Comparison of ENCODE assay signal across 15 cellular contexts in genomic region chr9:75414367-75415160, GRCh38.
"Had no signal": no experiment of that assay in that cellular context is flagged by ENCODE, and none has a peak within 500 bp of the region (broad histone marks: within the 10 kb centered on the region; RNA-seq: fewer than 3 reads in every experiment).

No MANE protein-coding gene starts in this region.

- H3K27ac Mint-ChIP-seq: activated CD8-positive, alpha-beta T cell treated with anti-CD3 and anti-CD28 coated beads for 36 hours; activated T-cell treated with anti-CD3 and anti-CD28 coated beads, Interleukin-2, amount 50 U/mL, for 72 hours had no signal

- H3K27me3 ChIP-seq: esophagus muscularis mucosa, stomach, vagina had no signal

- H3K4me1 ChIP-seq: esophagus muscularis mucosa, stomach, vagina had no signal

- ATAC-seq: activated CD8-positive, alpha-beta T cell treated with anti-CD3 and anti-CD28 coated beads for 36 hours; activated T-cell treated with anti-CD3 and anti-CD28 coated beads, Interleukin-2, amount 50 U/mL, for 72 hours; left ventricle myocardium superior had no signal

- H3K9me3 Mint-ChIP-seq: activated CD8-positive, alpha-beta T cell treated with anti-CD3 and anti-CD28 coated beads for 36 hours; activated T-cell treated with anti-CD3 and anti-CD28 coated beads, Interleukin-2, amount 50 U/mL, for 72 hours had no signal

- H3K4me3 ChIP-seq: esophagus muscularis mucosa, stomach, vagina had no signal

- H3K9me3 ChIP-seq: esophagus muscularis mucosa, stomach, vagina had no signal

- H3K36me3 ChIP-seq: esophagus muscularis mucosa, stomach, vagina, WERI-Rb-1 had no signal

- H3K27ac ChIP-seq: esophagus muscularis mucosa, stomach, vagina, WERI-Rb-1 had no signal

- DNase-seq: activated CD4-positive, alpha-beta T cell treated with anti-CD3 and anti-CD28 coated beads for 4 hours; activated CD8-positive, alpha-beta memory T cell treated with anti-CD3 and anti-CD28 coated beads, Interleukin-2, amount 50 U/mL, for 4 hours; activated CD8-positive, alpha-beta T cell treated with anti-CD3 and anti-CD28 coated beads for 36 hours; activated naive CD4-positive, alpha-beta T cell; activated T-cell treated with anti-CD3 and anti-CD28 coated beads, Interleukin-2, amount 50 U/mL, for 72 hours; head of caudate nucleus; islet precursor cell; left ventricle myocardium superior; stimulated activated CD4-positive, alpha-beta T cell treated with anti-CD3 and anti-CD28 coated beads, Interleukin-15, amount 100 ng/mL, for 24 hours; stimulated activated CD4-positive, alpha-beta T cell treated with anti-CD3 and anti-CD28 coated beads, Interleukin-4, amount 100 ng/mL, for 4 hours; stomach; T-helper 1 cell; WERI-Rb-1 had no signal

- H3K4me3 Mint-ChIP-seq: activated CD8-positive, alpha-beta T cell treated with anti-CD3 and anti-CD28 coated beads for 36 hours; activated T-cell treated with anti-CD3 and anti-CD28 coated beads, Interleukin-2, amount 50 U/mL, for 72 hours had no signal
